In genomic region chr14:96906434-96906833, GRCh38 we compare ENCODE assay signal across 20 cellular contexts.
"Had no signal": no experiment of that assay in that cellular context is flagged by ENCODE, and none has a peak within 500 bp of the region (broad histone marks: within the 10 kb centered on the region; RNA-seq: fewer than 3 reads in every experiment).

No MANE protein-coding gene starts in this region.

- H3K4me3 ChIP-seq: esophagus squamous epithelium, gastroesophageal sphincter, left ventricle myocardium inferior, lower lobe of right lung, neural progenitor cell, pancreas, suprapubic skin, thyroid gland had no signal

- H3K4me2 ChIP-seq: neural progenitor cell had no signal

- H3K4me1 Mint-ChIP-seq: mesothelial cell of epicardium had no signal

- H3K9ac ChIP-seq: neural progenitor cell had no signal

- DNase-seq: dermis blood vessel endothelial cell; esophagus squamous epithelium; glutamatergic neuron; left cardiac atrium; left ventricle myocardium inferior; lower lobe of right lung; natural killer cell; occipital lobe; pancreas; small intestine; stimulated activated CD4-positive, alpha-beta T cell treated with anti-CD3 and anti-CD28 coated beads, Interleukin-2, amount 100 ng/mL, for 48 hours; stimulated activated naive CD4-positive, alpha-beta T cell treated with Interleukin-2 at 50 U/mL for 16 hours; thyroid gland had no signal

- H3K27me3 Mint-ChIP-seq: memory B cell, progenitor cell of endocrine pancreas, type B pancreatic cell had no signal

- ATAC-seq: natural killer cell had no signal

- H3K27ac ChIP-seq: esophagus squamous epithelium, gastroesophageal sphincter, left ventricle myocardium inferior, lower lobe of right lung, neural progenitor cell, pancreas, suprapubic skin, thyroid gland had no signal

- H3K27ac Mint-ChIP-seq: memory B cell, mesothelial cell of epicardium, natural killer cell, progenitor cell of endocrine pancreas, type B pancreatic cell had no signal

- H3K4me1 ChIP-seq: esophagus squamous epithelium, gastroesophageal sphincter, left ventricle myocardium inferior, lower lobe of right lung, pancreas, suprapubic skin, thyroid gland had no signal

- H3K36me3 ChIP-seq: esophagus squamous epithelium, gastroesophageal sphincter, left ventricle myocardium inferior, lower lobe of right lung, neural progenitor cell, pancreas, suprapubic skin, thyroid gland had no signal

- H3K4me3 Mint-ChIP-seq: memory B cell, mesothelial cell of epicardium, natural killer cell, neural progenitor cell, type B pancreatic cell had no signal

- H3K27me3 ChIP-seq: esophagus squamous epithelium, gastroesophageal sphincter, neural progenitor cell, pancreas, suprapubic skin, thyroid gland had no signal

- H3K9me3 ChIP-seq: pancreas, thyroid gland had no signal
